In the genomic region with DNA sequence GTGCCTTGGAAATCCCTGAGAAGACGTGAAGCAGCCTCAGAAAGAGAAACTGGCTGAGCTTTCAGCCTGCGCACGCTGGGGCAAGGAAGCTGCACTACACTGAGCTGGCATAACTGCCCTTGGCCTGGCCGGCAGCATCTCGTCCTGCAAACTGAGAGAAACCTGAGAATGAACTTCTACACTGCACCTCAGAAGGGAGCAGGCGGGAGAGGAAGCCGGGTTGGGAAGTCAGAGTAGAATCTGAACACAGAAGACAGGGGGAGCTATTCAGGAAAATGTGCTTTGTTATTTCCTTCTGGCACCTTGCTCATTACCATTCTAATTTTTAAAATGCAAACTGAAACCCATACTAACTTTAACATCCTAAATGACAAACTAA, we compare ENCODE assay signal across 8 cellular contexts.
DNase-seq lines count a peak whose midpoint lies in the region; ATAC-seq lines count a peak whose summit lies in the region.
"Had no signal": no experiment of that assay in that cellular context is flagged by ENCODE, and none has a peak within 500 bp of the region (broad histone marks: within the 10 kb centered on the region; RNA-seq: fewer than 3 reads in every experiment).

No MANE protein-coding gene starts in this region.

- H3K4me3 ChIP-seq in SK-N-MC (no peak overlapping the region), iPS-15b (ENCODE audit: low read depth, low read length) (peak overlapping the region; percentile 14)

- no peak overlapping the region for H3K9ac ChIP-seq in SK-N-MC (ENCODE audit: insufficient read length)
- H3K9ac ChIP-seq in iPS-15b (ENCODE audit: low read depth, low read length), result no peak overlapping the region

- ATAC-seq in GM19455 (IDR thresholded peaks at IDR 0.05; ENCODE audit: unreplicated experiment) (peak; percentile 61), HG02970 (IDR thresholded peaks at IDR 0.05; ENCODE audit: low FRiP score, unreplicated experiment) (no peak)

- H3K9me3 ChIP-seq in SK-N-MC (ENCODE audit: low read depth, low read length) (no peaks in the 10 kb centered on the region), iPS-15b (ENCODE audit: control insufficient read depth, insufficient read depth, low read length) (no peaks in the 10 kb centered on the region)

- DNase-seq in SK-N-MC (ENCODE audit: low read depth, low spot score) (no peak), mesenteric fat pad (ENCODE audit: low spot score) (no peak)
- no peak for DNase-seq in stimulated activated CD4-positive, alpha-beta T cell treated with anti-CD3 and anti-CD28 coated beads, Interleukin-1b, Interleukin-23, amount 100 ng/mL, for 48 hours
- DNase-seq: NCI-H1105 treated with DMSO at 0.1 percent for 48 hours had no signal

- peaks cover 41% of the 10 kb centered on the region for H3K27me3 ChIP-seq in iPS-15b (ENCODE audit: control insufficient read depth, insufficient read depth, low read length)

- H3K27ac ChIP-seq in SK-N-MC, result peak overlapping the region; percentile 48; the same call in 1 of the 2 replicates
- H3K27ac ChIP-seq in temporal lobe (ENCODE audit: low read depth, low read length), result peak overlapping the region; percentile 97

- H3K36me3 ChIP-seq in SK-N-MC (ENCODE audit: insufficient read depth, low read length) (peaks cover 71% of the 10 kb centered on the region), iPS-15b (ENCODE audit: control insufficient read depth, insufficient read depth, low read length) (no peaks in the 10 kb centered on the region)

- peaks cover 47% of the 10 kb centered on the region for H3K4me1 ChIP-seq in iPS-15b (ENCODE audit: control insufficient read depth, insufficient read depth, low read length)
